Comparison of ENCODE assay signal across 33 cellular contexts in genomic region chr22:26746311-26746710, GRCh38.
"Had no signal": no experiment of that assay in that cellular context is flagged by ENCODE, and none has a peak within 500 bp of the region (broad histone marks: within the 10 kb centered on the region; RNA-seq: fewer than 3 reads in every experiment).

No MANE protein-coding gene starts in this region.

- H3K4me3 ChIP-seq: body of pancreas, breast epithelium had no signal

- H3K36me3 ChIP-seq: brain microvascular endothelial cell, breast epithelium had no signal

- H3K36me3 Mint-ChIP-seq: activated naive CD8-positive, alpha-beta T cell treated with anti-CD3 and anti-CD28 coated beads, Interleukin-2, amount 10 ng/mL, durations not matched to agents 7 days and 5 days had no signal

- ATAC-seq: activated CD8-positive, alpha-beta T cell treated with anti-CD3 and anti-CD28 coated beads for 36 hours; activated naive CD8-positive, alpha-beta T cell treated with anti-CD3 and anti-CD28 coated beads, Interleukin-2, amount 50 U/mL, for 24 hours; activated T-cell treated with anti-CD3 and anti-CD28 coated beads, Interleukin-2, amount 50 U/mL, for 4 hours; activated T-cell treated with anti-CD3 and anti-CD28 coated beads, Interleukin-2, amount 50 U/mL, for 72 hours; activated T-helper 17 cell treated with anti-CD3 and anti-CD28 coated beads, Interleukin-2, amount 50 U/mL, for 72 hours; body of pancreas had no signal

- H3K9me3 ChIP-seq: body of pancreas, breast epithelium had no signal

- H3K9me3 Mint-ChIP-seq: activated B cell treated with CpG ODN at 0.5 μM for 24 hours; activated CD4-positive, alpha-beta T cell treated with anti-CD3 and anti-CD28 coated beads, Interleukin-2, amount 10 ng/mL, durations not matched to agents 24 days and 14 days; activated CD8-positive, alpha-beta T cell treated with anti-CD3 and anti-CD28 coated beads for 36 hours; activated naive CD4-positive, alpha-beta T cell treated with anti-CD3 and anti-CD28 coated beads, Interleukin-2, amount 10 ng/mL, durations not matched to agents 7 days and 5 days; activated naive CD4-positive, alpha-beta T cell treated with anti-CD3 and anti-CD28 coated beads, Interleukin-2, amount 50 U/mL, for 24 hours; activated naive CD8-positive, alpha-beta T cell treated with anti-CD3 and anti-CD28 coated beads, Interleukin-2, amount 10 ng/mL, durations not matched to agents 7 days and 5 days; activated naive CD8-positive, alpha-beta T cell treated with anti-CD3 and anti-CD28 coated beads, Interleukin-2, amount 50 U/mL, for 24 hours; activated T-cell treated with anti-CD3 and anti-CD28 coated beads, Interleukin-2, amount 50 U/mL, for 4 hours; activated T-cell treated with anti-CD3 and anti-CD28 coated beads, Interleukin-2, amount 50 U/mL, for 72 hours; activated T-helper 1 cell treated with anti-CD3 and anti-CD28 coated beads, Interleukin-12 subunit alpha, Interleukin-12 subunit beta, Interleukin-2, Interleukin-4 antibody, amounts not matched to agents 30 ng/mL and 10 ng/mL and 1 ng/mL, durations not matched to agents 14 hours and 24 hours and 36 hours; activated T-helper 17 cell treated with anti-CD3 and anti-CD28 coated beads, Interleukin-2, amount 50 U/mL, for 72 hours; T-helper 1 cell treated with Interleukin-12 subunit alpha and Interleukin-12 subunit beta and Interleukin-4 antibody, amounts not matched to agents 30 μg/mL and 1 μg/mL, for 36 hours; T-helper 2 cell treated with Interferon-gamma antibody and Interleukin-4, amounts not matched to agents 5 μg/mL and 100 μg/mL, for 36 hours had no signal

- FAIRE-seq: TTC549 had no signal

- H3K4me3 Mint-ChIP-seq: activated B cell treated with CpG ODN at 0.5 μM for 24 hours; activated CD4-positive, alpha-beta memory T cell treated with anti-CD3 and anti-CD28 coated beads for 36 hours; activated CD4-positive, alpha-beta T cell treated with anti-CD3 and anti-CD28 coated beads, Interleukin-2, amount 10 ng/mL, durations not matched to agents 24 days and 14 days; activated CD8-positive, alpha-beta T cell treated with anti-CD3 and anti-CD28 coated beads for 36 hours; activated naive CD4-positive, alpha-beta T cell treated with anti-CD3 and anti-CD28 coated beads, Interleukin-2, amount 10 ng/mL, durations not matched to agents 7 days and 5 days; activated naive CD4-positive, alpha-beta T cell treated with anti-CD3 and anti-CD28 coated beads, Interleukin-2, amount 50 U/mL, for 24 hours; activated naive CD8-positive, alpha-beta T cell; activated naive CD8-positive, alpha-beta T cell treated with anti-CD3 and anti-CD28 coated beads, Interleukin-2, amount 10 ng/mL, durations not matched to agents 7 days and 5 days; activated naive CD8-positive, alpha-beta T cell treated with anti-CD3 and anti-CD28 coated beads, Interleukin-2, amount 50 U/mL, for 24 hours; activated T-cell treated with anti-CD3 and anti-CD28 coated beads, Interleukin-2, amount 50 U/mL, for 4 hours; activated T-cell treated with anti-CD3 and anti-CD28 coated beads, Interleukin-2, amount 50 U/mL, for 72 hours; activated T-helper 1 cell treated with anti-CD3 and anti-CD28 coated beads, Interleukin-12 subunit alpha, Interleukin-12 subunit beta, Interleukin-2, Interleukin-4 antibody, amounts not matched to agents 30 ng/mL and 10 ng/mL and 1 ng/mL, durations not matched to agents 14 hours and 24 hours and 36 hours; activated T-helper 17 cell treated with anti-CD3 and anti-CD28 coated beads, Interleukin-2, amount 50 U/mL, for 72 hours; T-helper 1 cell treated with Interleukin-12 subunit alpha and Interleukin-12 subunit beta and Interleukin-4 antibody, amounts not matched to agents 30 μg/mL and 1 μg/mL, for 36 hours; T-helper 2 cell treated with Interferon-gamma antibody and Interleukin-4, amounts not matched to agents 5 μg/mL and 100 μg/mL, for 36 hours had no signal

- DNase-seq: activated B cell treated with CpG ODN at 0.5 μM for 24 hours; activated CD4-positive, alpha-beta memory T cell treated with anti-CD3 and anti-CD28 coated beads for 36 hours; activated CD4-positive, alpha-beta T cell treated with anti-CD3 and anti-CD28 coated beads for 4 hours; activated CD4-positive, alpha-beta T cell treated with anti-CD3 and anti-CD28 coated beads, Interleukin-2, amount 10 ng/mL, durations not matched to agents 24 days and 14 days; activated CD4-positive, alpha-beta T cell treated with anti-CD3 and anti-CD28 coated beads, Interleukin-2, amount 50 U/mL, for 1 hour; activated CD4-positive, alpha-beta T cell treated with anti-CD3 and anti-CD28 coated beads, Interleukin-2, amount 50 U/mL, for 4 hours; activated CD4-positive, CD25-positive, alpha-beta regulatory T cell treated with anti-CD3 and anti-CD28 coated beads, Interleukin-2, amount 50 U/mL, for 72 hours; activated CD8-positive, alpha-beta memory T cell treated with anti-CD3 and anti-CD28 coated beads, Interleukin-2, amount 50 U/mL, for 4 hours; activated CD8-positive, alpha-beta T cell treated with anti-CD3 and anti-CD28 coated beads for 36 hours; activated effector memory CD4-positive, alpha-beta T cell treated with anti-CD3 and anti-CD28 coated beads, Interleukin-2, amount 50 U/mL, for 16 hours; activated naive CD4-positive, alpha-beta T cell treated with anti-CD3 and anti-CD28 coated beads, Interleukin-2, amount 10 ng/mL, durations not matched to agents 7 days and 5 days; activated naive CD4-positive, alpha-beta T cell treated with Interleukin-2 at 50 U/mL for 16 hours; activated naive CD8-positive, alpha-beta T cell treated with anti-CD3 and anti-CD28 coated beads, Interleukin-2, amount 10 ng/mL, durations not matched to agents 7 days and 5 days; activated naive CD8-positive, alpha-beta T cell treated with anti-CD3 and anti-CD28 coated beads, Interleukin-2, amount 50 U/mL, for 24 hours; activated T-cell treated with anti-CD3 and anti-CD28 coated beads for 4 hours; activated T-cell treated with anti-CD3 and anti-CD28 coated beads, Interleukin-2, amount 50 U/mL, for 1 hour; activated T-cell treated with anti-CD3 and anti-CD28 coated beads, Interleukin-2, amount 50 U/mL, for 4 hours; activated T-cell treated with anti-CD3 and anti-CD28 coated beads, Interleukin-2, amount 50 U/mL, for 72 hours; aorta; body of pancreas; brain microvascular endothelial cell; central memory CD4-positive, alpha-beta T cell; T-helper 2 cell; T-helper 9 cell had no signal

- H3K4me1 Mint-ChIP-seq: activated B cell treated with CpG ODN at 0.5 μM for 24 hours had no signal

- H3K4me1 ChIP-seq: body of pancreas, breast epithelium had no signal

- H3K27ac Mint-ChIP-seq: activated B cell treated with CpG ODN at 0.5 μM for 24 hours; activated CD4-positive, alpha-beta memory T cell treated with anti-CD3 and anti-CD28 coated beads for 36 hours; activated CD4-positive, alpha-beta T cell treated with anti-CD3 and anti-CD28 coated beads, Interleukin-2, amount 10 ng/mL, durations not matched to agents 24 days and 14 days; activated CD8-positive, alpha-beta T cell treated with anti-CD3 and anti-CD28 coated beads for 36 hours; activated naive CD4-positive, alpha-beta T cell treated with anti-CD3 and anti-CD28 coated beads, Interleukin-2, amount 10 ng/mL, durations not matched to agents 7 days and 5 days; activated naive CD4-positive, alpha-beta T cell treated with anti-CD3 and anti-CD28 coated beads, Interleukin-2, amount 50 U/mL, for 24 hours; activated naive CD8-positive, alpha-beta T cell; activated naive CD8-positive, alpha-beta T cell treated with anti-CD3 and anti-CD28 coated beads, Interleukin-2, amount 10 ng/mL, durations not matched to agents 7 days and 5 days; activated naive CD8-positive, alpha-beta T cell treated with anti-CD3 and anti-CD28 coated beads, Interleukin-2, amount 50 U/mL, for 24 hours; activated T-cell treated with anti-CD3 and anti-CD28 coated beads, Interleukin-2, amount 50 U/mL, for 72 hours; activated T-helper 1 cell treated with anti-CD3 and anti-CD28 coated beads, Interleukin-12 subunit alpha, Interleukin-12 subunit beta, Interleukin-2, Interleukin-4 antibody, amounts not matched to agents 30 ng/mL and 10 ng/mL and 1 ng/mL, durations not matched to agents 14 hours and 24 hours and 36 hours; activated T-helper 17 cell treated with anti-CD3 and anti-CD28 coated beads, Interleukin-2, amount 50 U/mL, for 72 hours; T-helper 1 cell treated with Interleukin-12 subunit alpha and Interleukin-12 subunit beta and Interleukin-4 antibody, amounts not matched to agents 30 μg/mL and 1 μg/mL, for 36 hours; T-helper 2 cell treated with Interferon-gamma antibody and Interleukin-4, amounts not matched to agents 5 μg/mL and 100 μg/mL, for 36 hours had no signal

- H3K27ac ChIP-seq: body of pancreas, brain microvascular endothelial cell, breast epithelium, VCaP had no signal

- H3K27me3 Mint-ChIP-seq: activated B cell treated with CpG ODN at 0.5 μM for 24 hours; activated CD4-positive, alpha-beta memory T cell treated with anti-CD3 and anti-CD28 coated beads for 36 hours; activated CD4-positive, alpha-beta T cell treated with anti-CD3 and anti-CD28 coated beads, Interleukin-2, amount 10 ng/mL, durations not matched to agents 24 days and 14 days; activated CD8-positive, alpha-beta T cell treated with anti-CD3 and anti-CD28 coated beads for 36 hours; activated naive CD4-positive, alpha-beta T cell treated with anti-CD3 and anti-CD28 coated beads, Interleukin-2, amount 10 ng/mL, durations not matched to agents 7 days and 5 days; activated naive CD4-positive, alpha-beta T cell treated with anti-CD3 and anti-CD28 coated beads, Interleukin-2, amount 50 U/mL, for 24 hours; activated naive CD8-positive, alpha-beta T cell; activated naive CD8-positive, alpha-beta T cell treated with anti-CD3 and anti-CD28 coated beads, Interleukin-2, amount 10 ng/mL, durations not matched to agents 7 days and 5 days; activated naive CD8-positive, alpha-beta T cell treated with anti-CD3 and anti-CD28 coated beads, Interleukin-2, amount 50 U/mL, for 24 hours; activated T-helper 17 cell treated with anti-CD3 and anti-CD28 coated beads, Interleukin-2, amount 50 U/mL, for 72 hours had no signal

- H3K27me3 ChIP-seq: body of pancreas, brain microvascular endothelial cell, breast epithelium had no signal
